Comparison of ENCODE assay signal across 15 cellular contexts in genomic region chr9:5665059-5665458, GRCh38.
"Had no signal": no experiment of that assay in that cellular context is flagged by ENCODE, and none has a peak within 500 bp of the region (broad histone marks: within the 10 kb centered on the region; RNA-seq: fewer than 3 reads in every experiment).

No MANE protein-coding gene starts in this region.

- H3K4me1 ChIP-seq: ascending aorta, right lobe of liver, tibial artery, vagina had no signal

- H3K9me3 ChIP-seq: right lobe of liver, vagina had no signal

- DNase-seq: activated CD4-positive, alpha-beta T cell treated with anti-CD3 and anti-CD28 coated beads, Interleukin-2, amount 10 ng/mL, durations not matched to agents 7 days and 5 days; activated effector memory CD4-positive, alpha-beta T cell treated with Interleukin-2 at 50 U/mL for 16 hours; activated naive CD8-positive, alpha-beta T cell treated with anti-CD3 and anti-CD28 coated beads, Interleukin-2, amount 10 ng/mL, durations not matched to agents 7 days and 5 days; kidney; left ventricle myocardium inferior; psoas muscle; right lobe of liver; T1000; tibial artery had no signal

- H3K4me3 Mint-ChIP-seq: activated CD4-positive, alpha-beta T cell treated with anti-CD3 and anti-CD28 coated beads, Interleukin-2, amount 10 ng/mL, durations not matched to agents 7 days and 5 days; activated naive CD8-positive, alpha-beta T cell treated with anti-CD3 and anti-CD28 coated beads, Interleukin-2, amount 10 ng/mL, durations not matched to agents 7 days and 5 days; memory B cell; stimulated activated effector memory CD8-positive, alpha-beta T cell treated with anti-CD3 and anti-CD28 coated beads, Interleukin-12 subunit alpha, Interleukin-12 subunit beta, amount 100 ng/mL, for 72 hours; WTC11 had no signal

- H3K27ac ChIP-seq: ascending aorta, gastroesophageal sphincter, left ventricle myocardium inferior, psoas muscle, right lobe of liver, tibial artery, vagina had no signal

- H3K36me3 ChIP-seq: right lobe of liver had no signal

- H3K27ac Mint-ChIP-seq: activated CD4-positive, alpha-beta T cell treated with anti-CD3 and anti-CD28 coated beads, Interleukin-2, amount 10 ng/mL, durations not matched to agents 7 days and 5 days; activated naive CD8-positive, alpha-beta T cell treated with anti-CD3 and anti-CD28 coated beads, Interleukin-2, amount 10 ng/mL, durations not matched to agents 7 days and 5 days; memory B cell; stimulated activated effector memory CD8-positive, alpha-beta T cell treated with anti-CD3 and anti-CD28 coated beads, Interleukin-12 subunit alpha, Interleukin-12 subunit beta, amount 100 ng/mL, for 72 hours; WTC11 had no signal

- H3K27me3 Mint-ChIP-seq: activated CD4-positive, alpha-beta T cell treated with anti-CD3 and anti-CD28 coated beads, Interleukin-2, amount 10 ng/mL, durations not matched to agents 7 days and 5 days; activated naive CD8-positive, alpha-beta T cell treated with anti-CD3 and anti-CD28 coated beads, Interleukin-2, amount 10 ng/mL, durations not matched to agents 7 days and 5 days; memory B cell had no signal

- ATAC-seq: gastroesophageal sphincter; stimulated activated effector memory CD8-positive, alpha-beta T cell treated with anti-CD3 and anti-CD28 coated beads, Interleukin-12 subunit alpha, Interleukin-12 subunit beta, amount 100 ng/mL, for 72 hours; WTC11 had no signal

- H3K27me3 ChIP-seq: ascending aorta, gastroesophageal sphincter, right lobe of liver, tibial artery, vagina had no signal

- H3K4me3 ChIP-seq: ascending aorta, gastroesophageal sphincter, left ventricle myocardium inferior, psoas muscle, right lobe of liver, tibial artery, vagina had no signal
